In genomic region chr12:118206107-118206412, GRCh38 we compare ENCODE assay signal across 22 cellular contexts.
DNase-seq lines count a peak whose midpoint lies in the region; ATAC-seq and TF ChIP-seq lines count a peak whose summit lies in the region.
"Had no signal": no experiment of that assay in that cellular context is flagged by ENCODE, and none has a peak within 500 bp of the region (broad histone marks: within the 10 kb centered on the region; RNA-seq: fewer than 3 reads in every experiment).

No MANE protein-coding gene starts in this region.

- H3K27me3 ChIP-seq in tibial artery: no peaks in the 10 kb centered on the region
- H3K27me3 ChIP-seq: esophagus squamous epithelium, vagina had no signal

- DNase-seq in SKM-1 treated with dmso at 0.1 percent for 144 hours (lab: John Stamatoyannopoulos, UW; ENCODE audit: unreplicated experiment) (peak; percentile 9), SKM-1 (lab: John Stamatoyannopoulos, UW; ENCODE audit: unreplicated experiment) (no peak), T-helper 17 cell (no peak), left colon (no peak), HT-29 (ENCODE audit: low spot score) (no peak), tibial artery (no peak)
- no peak for DNase-seq in stimulated activated CD4-positive, alpha-beta T cell treated with anti-CD3 and anti-CD28 coated beads, Interleukin-2, amount 100 ng/mL, for 24 hours
- DNase-seq: activated CD4-positive, alpha-beta T cell treated with anti-CD3 and anti-CD28 coated beads, Interleukin-2, amount 50 U/mL, for 4 hours; activated gamma-delta T cell treated with Interleukin-2 at 50 U/mL for 16 hours; CD4-positive, alpha-beta T cell; DMS79 treated with DMSO at 0.1 percent for 48 hours; esophagus squamous epithelium; head of caudate nucleus; islet precursor cell; NCI-H1436 treated with DMSO at 0.1 percent for 48 hours; NCI-H345; NK-92 treated with Interleukin-12 subunit alpha and Interleukin-12 subunit beta, amount 100 ng/mL, for 24 hours; Right ventricle myocardium superior; stimulated activated CD4-positive, alpha-beta T cell treated with anti-CD3 and anti-CD28 coated beads, Interleukin-15, amount 100 ng/mL, for 24 hours had no signal

- H3K9me3 ChIP-seq in T-helper 17 cell (ENCODE audit: control insufficient read depth, low read length, poor library complexity, severe bottlenecking): no peaks in the 10 kb centered on the region
- H3K9me3 ChIP-seq in tibial artery: no peaks in the 10 kb centered on the region
- H3K9me3 ChIP-seq: A549, esophagus squamous epithelium, vagina had no signal

- TF ChIP-seq CTCF in tibial artery (IDR thresholded peaks at IDR 0.05): no peak

- no peaks in the 10 kb centered on the region for H3K4me1 ChIP-seq in tibial artery
- H3K4me1 ChIP-seq: A549, vagina had no signal

- no peaks in the 10 kb centered on the region for H3K36me3 Mint-ChIP-seq in T-helper 17 cell (ENCODE audit: low read depth)

- ATAC-seq in GM18909 (IDR thresholded peaks at IDR 0.05; ENCODE audit: poor library complexity, unreplicated experiment): peak; percentile 12
- no peak for ATAC-seq in T-helper 17 cell
- peak; percentile 93 for ATAC-seq in left colon
- ATAC-seq: A549 had no signal

- intact Hi-C loops in left colon (cut with DNase I, micrococcal nuclease): no loop called here
- intact Hi-C loops in tibial artery (cut with DNase I; ENCODE audit: low total_unique reads): no loop called here

- H3K4me3 Mint-ChIP-seq in T-helper 17 cell: no peak overlapping the region
- H3K4me3 Mint-ChIP-seq: CD4-positive, alpha-beta T cell had no signal

- peaks cover 3% of the 10 kb centered on the region for H3K4me1 Mint-ChIP-seq in T-helper 17 cell

- peak overlapping the region; percentile 69 for H3K27ac Mint-ChIP-seq in T-helper 17 cell
- H3K27ac Mint-ChIP-seq: CD4-positive, alpha-beta T cell had no signal

- peaks cover 1 to 11% (median 2%) of the 10 kb centered on the region in 3 donors for H3K36me3 ChIP-seq in tibial artery
- H3K36me3 ChIP-seq: vagina had no signal

- no peak overlapping the region for H3K4me3 ChIP-seq in tibial artery
- H3K4me3 ChIP-seq: A549, esophagus squamous epithelium, vagina had no signal

- H3K27me3 Mint-ChIP-seq in T-helper 17 cell: no peaks in the 10 kb centered on the region
- H3K27me3 Mint-ChIP-seq: CD4-positive, alpha-beta T cell had no signal

- no peak overlapping the region for H3K27ac ChIP-seq in tibial artery
- H3K27ac ChIP-seq: A549, esophagus squamous epithelium, vagina had no signal
